27 cellular contexts compared by ENCODE assay signal in the genomic region with DNA sequence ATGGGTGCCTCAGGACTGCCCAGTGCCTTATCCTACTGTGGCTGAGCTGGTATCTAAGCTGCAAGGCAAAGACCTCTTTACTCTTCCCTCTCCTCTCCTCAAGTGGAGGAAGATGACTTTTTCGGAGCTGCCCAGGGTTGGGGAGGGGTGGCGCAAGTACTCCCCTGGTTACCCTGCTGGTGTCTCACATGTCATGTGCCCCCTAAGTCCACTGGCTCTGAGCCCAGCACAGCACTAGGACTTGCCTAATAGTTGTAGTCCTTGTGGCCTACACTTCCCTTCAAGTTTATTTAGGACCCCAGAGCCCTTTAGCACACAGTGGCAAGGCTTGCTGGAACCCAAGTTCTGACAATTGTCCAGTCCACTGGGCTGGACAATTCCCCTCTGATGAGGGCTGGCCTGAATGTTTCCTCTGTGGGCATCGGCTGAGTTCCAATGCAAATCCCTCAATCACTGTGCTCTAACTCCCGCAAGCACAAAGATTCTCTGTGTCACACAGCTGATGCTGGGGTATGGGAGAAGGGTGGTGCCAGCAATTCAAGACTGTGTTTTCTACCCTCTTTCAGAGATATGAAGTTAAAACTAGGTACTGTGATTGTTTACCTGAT.
DNase-seq lines count a peak whose midpoint lies in the region; ATAC-seq and TF ChIP-seq lines count a peak whose summit lies in the region.
"Had no signal": no experiment of that assay in that cellular context is flagged by ENCODE, and none has a peak within 500 bp of the region (broad histone marks: within the 10 kb centered on the region; RNA-seq: fewer than 3 reads in every experiment).

No MANE protein-coding gene starts in this region.

- H3K27ac Mint-ChIP-seq in nephron progenitor cell: peak overlapping the region; percentile 29
- H3K27ac Mint-ChIP-seq: activated CD8-positive, alpha-beta T cell treated with anti-CD3 and anti-CD28 coated beads for 36 hours; memory B cell had no signal

- TF ChIP-seq EP300 in gastroesophageal sphincter (IDR thresholded peaks at IDR 0.05): no peak

- WGBS in gastroesophageal sphincter (ENCODE audit: low coverage in 1 of 2), 2 donors: no CpG with 5 or more reads among the region's 4 CpGs
- WGBS in thyroid gland, 2 donors: 80 to 85% methylated on average over 4 of the region's 4 CpGs

- peaks cover under 1 to 50% of the 10 kb centered on the region in 2 donors for H3K36me3 ChIP-seq in gastroesophageal sphincter
- H3K36me3 ChIP-seq in thyroid gland: peaks cover 4 to 7% of the 10 kb centered on the region in 2 donors

- TF ChIP-seq CTCF in gastroesophageal sphincter (IDR thresholded peaks at IDR 0.05) (no peak), nephron progenitor cell (IDR thresholded peaks at IDR 0.05) (no peak), thyroid gland (IDR thresholded peaks at IDR 0.05) (no peak)

- TF ChIP-seq POLR2A in gastroesophageal sphincter (IDR thresholded peaks at IDR 0.05): no peak
- TF ChIP-seq POLR2A in thyroid gland (IDR thresholded peaks at IDR 0.05): no peak

- intact Hi-C loops in thyroid gland (cut with DNase I): no loop called here

- H3K27me3 ChIP-seq in gastroesophageal sphincter (no peaks in the 10 kb centered on the region), thyroid gland (no peaks in the 10 kb centered on the region)
- H3K27me3 ChIP-seq: brain microvascular endothelial cell had no signal

- peaks cover 92% of the 10 kb centered on the region for H3K36me3 Mint-ChIP-seq in nephron progenitor cell (ENCODE audit: low read depth)

- H3K4me3 ChIP-seq in gastroesophageal sphincter (no peak overlapping the region), thyroid gland (replicated peaks in 1 of 3) (no peak overlapping the region)
- H3K4me3 ChIP-seq: smooth muscle cell had no signal

- ATAC-seq in gastroesophageal sphincter (peak; percentile 25), HG02852 (IDR thresholded peaks at IDR 0.05; ENCODE audit: unreplicated experiment) (no peak), GM18907 (IDR thresholded peaks at IDR 0.05; ENCODE audit: unreplicated experiment) (no peak), HG03196 (IDR thresholded peaks at IDR 0.05; ENCODE audit: unreplicated experiment) (no peak)
- ATAC-seq: activated CD8-positive, alpha-beta T cell treated with anti-CD3 and anti-CD28 coated beads for 36 hours; left colon had no signal

- no peak overlapping the region for H3K4me3 Mint-ChIP-seq in nephron progenitor cell
- H3K4me3 Mint-ChIP-seq: activated CD8-positive, alpha-beta T cell treated with anti-CD3 and anti-CD28 coated beads for 36 hours; memory B cell had no signal

- DNase-seq in nephron progenitor cell (no peak), thyroid gland (peak; percentile 59 to 64)
- DNase-seq: activated CD4-positive, CD25-positive, alpha-beta regulatory T cell treated with anti-CD3 and anti-CD28 coated beads, Interleukin-2, amount 50 U/mL, for 72 hours; activated CD8-positive, alpha-beta T cell treated with anti-CD3 and anti-CD28 coated beads for 36 hours; activated effector memory CD4-positive, alpha-beta T cell treated with anti-CD3 and anti-CD28 coated beads, Interleukin-2, amount 50 U/mL, for 16 hours; brain microvascular endothelial cell; Caco-2; DMS79; effector CD8-positive, alpha-beta T cell; erythroblast; GF-D8; HCEC 1CT; Karpas-422; left colon; NCI-H1436; NCI-H446 treated with DMSO at 0.1 percent for 48 hours; RPMI8226; stimulated activated CD4-positive, alpha-beta T cell treated with anti-CD3 and anti-CD28 coated beads, Interleukin-1b, Interleukin-23, amount 100 ng/mL, for 48 hours; T-helper 1 cell had no signal

- peaks cover 33% of the 10 kb centered on the region for H3K9me3 Mint-ChIP-seq in nephron progenitor cell

- H3K27ac ChIP-seq in angular gyrus (ENCODE audit: low read depth, low read length) (peak overlapping the region; percentile 97), gastroesophageal sphincter (no peak overlapping the region), thyroid gland (peak overlapping the region in 2 of 3 donors; percentile 27 to 38)
- H3K27ac ChIP-seq: brain microvascular endothelial cell, C4-2B had no signal

- H3K4me1 Mint-ChIP-seq in nephron progenitor cell: no peaks in the 10 kb centered on the region
- H3K4me1 Mint-ChIP-seq: memory B cell had no signal

- H3K4me1 ChIP-seq in gastroesophageal sphincter (peaks cover 0 to 18% (median 0%) of the 10 kb centered on the region in 3 donors), thyroid gland (peaks cover 9 to 17% of the 10 kb centered on the region in 2 donors)
- H3K4me1 ChIP-seq: Caco-2 had no signal

- no peaks in the 10 kb centered on the region for H3K27me3 Mint-ChIP-seq in nephron progenitor cell (ENCODE audit: low read depth, poor library complexity)
- H3K27me3 Mint-ChIP-seq: activated CD8-positive, alpha-beta T cell treated with anti-CD3 and anti-CD28 coated beads for 36 hours; memory B cell had no signal

- H3K9me3 ChIP-seq in gastroesophageal sphincter: peaks cover 0 to 7% (median 0%) of the 10 kb centered on the region in 3 donors
- H3K9me3 ChIP-seq in thyroid gland: no peaks in the 10 kb centered on the region

Comparison
In these comparisons a context has a peak if more than half of its experiments do, and no peak if none do; other contexts are left out.
1. H3K27ac ChIP-seq: peak in angular gyrus (single experiment) and thyroid gland (2 of 3); none in gastroesophageal sphincter (0 of 4).